Comparison of ENCODE assay signal across 8 cellular contexts in the genomic region with DNA sequence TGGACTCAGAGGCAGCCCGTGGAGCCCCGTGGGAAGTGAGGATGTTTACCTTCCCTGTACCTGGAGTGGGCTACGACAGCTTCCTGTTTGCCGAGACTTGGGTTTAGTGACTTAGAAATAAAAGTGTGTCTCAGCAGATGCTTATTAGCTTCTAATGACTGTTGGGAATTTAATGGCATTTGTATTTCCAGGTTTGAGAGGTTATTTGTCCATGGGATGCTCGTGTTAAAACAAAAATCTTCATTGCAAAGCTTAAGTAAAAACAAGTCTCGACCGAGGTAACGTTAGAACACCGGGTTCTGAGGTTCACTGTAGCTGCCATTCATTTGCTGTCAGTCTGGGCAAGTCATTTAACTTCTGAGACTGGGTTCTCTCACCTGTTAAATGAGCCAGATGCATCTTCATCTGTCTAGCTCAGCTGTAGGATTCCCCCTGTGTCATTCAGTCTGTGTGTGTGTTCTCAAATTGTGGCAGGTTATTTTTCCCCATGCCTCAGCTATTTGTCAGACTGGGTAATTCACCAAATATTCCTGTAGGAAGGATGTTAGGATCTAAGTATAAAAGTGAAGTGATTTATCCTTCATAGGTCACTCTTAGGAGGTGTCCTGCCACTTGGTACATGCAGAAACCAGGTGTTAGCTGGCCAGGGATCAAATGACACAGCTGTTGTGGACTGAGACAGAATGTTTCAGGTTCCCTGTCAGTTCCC. TPM values are rescaled to one million over a fixed set of nuclear protein-coding genes. Genes with fewer than 3 reads are reported as not detected.
DNase-seq lines count a peak whose midpoint lies in the region; ATAC-seq, FAIRE-seq and TF ChIP-seq lines count a peak whose summit lies in the region.

No MANE protein-coding gene starts in this region.

- peaks cover 30% of the 10 kb centered on the region for H3K36me3 Mint-ChIP-seq in CD8-positive, alpha-beta T cell
- peaks cover 27% of the 10 kb centered on the region for H3K36me3 Mint-ChIP-seq in nephron progenitor cell (ENCODE audit: low read depth)

- H4K20me1 ChIP-seq in H1 (replicated peaks in 1 of 2; ENCODE audit: control insufficient read depth in 1 of 2, insufficient read depth in 2 of 2, low read length in 2 of 2), result peaks cover 0 to 4% of the 10 kb centered on the region in 2 experiments

- H3K9ac ChIP-seq in H1 (replicated peaks in 1 of 4; ENCODE audit: extremely low read depth in 1 of 4, low read depth in 3 of 4, low read length in 3 of 4), result peak overlapping the region; percentile 84 to 87 (median 86)

- no peaks in the 10 kb centered on the region for H3K9me3 ChIP-seq in CD8-positive, alpha-beta T cell (ENCODE audit: low read length)
- no peaks in the 10 kb centered on the region for H3K9me3 ChIP-seq in H1 (ENCODE audit: insufficient read depth in 2 of 2, low read depth in 1 of 2, low read length in 1 of 2)

- H3K4me3 Mint-ChIP-seq in CD8-positive, alpha-beta T cell, result peak overlapping the region; percentile 93
- peak overlapping the region; percentile 90 for H3K4me3 Mint-ChIP-seq in nephron progenitor cell

- peaks cover 5 to 18% of the 10 kb centered on the region in 2 experiments; a peak in 3 of 4 replicates for H3K79me2 ChIP-seq in H1 (ENCODE audit: control insufficient read depth in 1 of 2, insufficient read depth in 2 of 2, low read length in 2 of 2)

- H3K18ac ChIP-seq in H1 (ENCODE audit: extremely low read depth, low read length), result peak overlapping the region; percentile 87

- no peak overlapping the region for H2BK15ac ChIP-seq in H1 (ENCODE audit: low read length)

- FAIRE-seq in H1 (lab: Jason Lieb, UNC), result no peak

- peak overlapping the region; percentile 80 for H3K27ac ChIP-seq in CD8-positive, alpha-beta T cell (ENCODE audit: low read depth, low read length)
- H3K27ac ChIP-seq in H1 (ENCODE audit: low read depth, low read length), result peak overlapping the region; percentile 48

- no peak overlapping the region for H4K8ac ChIP-seq in H1 (ENCODE audit: extremely low read depth, insufficient read depth, low read length)

- peak overlapping the region; percentile 9 for H3K4ac ChIP-seq in H1 (replicated peaks; ENCODE audit: insufficient read length, low read depth, low read length)

- no peak for TF ChIP-seq EP300 in H1 (IDR thresholded peaks at IDR 0.05; ENCODE audit: borderline replicate concordance in 1 of 2, low read depth in 2 of 2, low read length in 2 of 2)

- peaks cover 6% of the 10 kb centered on the region for H3K23me2 ChIP-seq in H1 (ENCODE audit: low read depth, low read length)

- CTCF ChIA-PET in CD8-positive, alpha-beta T cell (lab: Charles Lee), result interaction anchor here (0.7 to 1.4 kb wide), 5 partner anchors 19 to 117 kb away, joined by 3 to 5 read pairs (median 4); no protein-coding TSS in a partner anchor
- CTCF ChIA-PET in H1 (lab: Charles Lee; ENCODE audit: partially characterized antibody), result interaction anchor here (0.7 to 1.7 kb wide), 19 partner anchors 10 to 225 kb away, joined by 3 to 8 read pairs (median 3); partner anchors contain the start of gene STT3A

- H2BK12ac ChIP-seq in H1 (ENCODE audit: low read depth, low read length), result 0 out of 2 replicates have a peak overlapping the region, but pooled peaks have one; percentile 60

- H3K36me3 ChIP-seq in CD8-positive, alpha-beta T cell (ENCODE audit: insufficient read depth, low read length), result peaks cover 12% of the 10 kb centered on the region
- peaks cover 5 to 24% (median 19%) of the 10 kb centered on the region in 4 experiments for H3K36me3 ChIP-seq in H1 (ENCODE audit: control insufficient read depth in 2 of 4, insufficient read depth in 4 of 4, low read length in 3 of 4)

- peak overlapping the region; percentile 82 to 97 for H3K4me2 ChIP-seq in H1 (ENCODE audit: insufficient read depth in 1 of 2, low read depth in 2 of 2, low read length in 2 of 2)

- peak overlapping the region; percentile 95 for H3K27ac Mint-ChIP-seq in CD8-positive, alpha-beta T cell
- peak overlapping the region; percentile 36 for H3K27ac Mint-ChIP-seq in nephron progenitor cell

- no peak for TF ChIP-seq POLR2A in H1 (IDR thresholded peaks at IDR 0.05; ENCODE audit: control extremely low read depth in 1 of 2, low read depth in 2 of 2, low read length in 2 of 2)

- peak overlapping the region; percentile 81 for H3K4me3 ChIP-seq in CD8-positive, alpha-beta T cell (ENCODE audit: low read depth, low read length)
- H3K4me3 ChIP-seq in H1 (ENCODE audit: extremely low read depth in 1 of 4, insufficient read depth in 2 of 4, low read depth in 3 of 4, low read length in 4 of 4), result peak overlapping the region; percentile 69 to 99 (median 96)

- TF ChIP-seq RAD21 in H1 (IDR thresholded peaks at IDR 0.05 in 1 of 2, conservative IDR thresholded peaks at IDR 0.05 in 1 of 2; ENCODE audit: low read depth in 2 of 2, low read length in 2 of 2), result no peak

- no peak overlapping the region for H2BK120ac ChIP-seq in H1 (replicated peaks; ENCODE audit: low read depth, low read length)

- H3K56ac ChIP-seq in H1 (replicated peaks; ENCODE audit: insufficient read length, low read depth, low read length), result peak overlapping the region; percentile 35

- POLR2A ChIA-PET in CD8-positive, alpha-beta T cell (lab: Charles Lee), result interaction anchor here (0.5 to 5.8 kb wide), 7 partner anchors 23 to 948 kb away, joined by 3 to 73 read pairs (median 4); partner anchors contain the start of genes HYLS1, STT3A and TBRG1
- POLR2A ChIA-PET in H1 (lab: Charles Lee; ENCODE audit: partially characterized antibody), result interaction anchor here (0.5 to 4.5 kb wide), 11 partner anchors 8 to 79 kb away, joined by 3 to 28 read pairs (median 3); partner anchors contain the start of genes CHEK1, FEZ1 and STT3A

- H3K27me3 ChIP-seq in CD8-positive, alpha-beta T cell (ENCODE audit: insufficient read depth, low read length), result no peaks in the 10 kb centered on the region
- H3K27me3 ChIP-seq in H1 (replicated peaks in 1 of 4; ENCODE audit: control insufficient read depth in 3 of 4, extremely low read depth in 1 of 4, insufficient read depth in 3 of 4, low read length in 3 of 4), result no peaks in the 10 kb centered on the region

- peaks cover 37% of the 10 kb centered on the region for H3K4me1 Mint-ChIP-seq in CD8-positive, alpha-beta T cell (ENCODE audit: low read depth)
- H3K4me1 Mint-ChIP-seq in nephron progenitor cell, result peaks cover 15% of the 10 kb centered on the region

- WGBS in H1 (ENCODE audit: extremely low coverage in 1 of 2, insufficient coverage in 1 of 2, insufficient read length in 1 of 2, insufficient replicate concordance in 2 of 2, low coverage in 1 of 2, low lambda C conversion rate in 2 of 2, missing lambda C conversion rate in 1 of 2), 2 experiments, result 26% methylated on average over 9 of the region's 9 CpGs; no CpG with 5 or more reads in 1 of the 2 experiments

- peak overlapping the region; percentile 89 for H2AFZ ChIP-seq in H1 (ENCODE audit: low read length)

- peak overlapping the region; percentile 24 for H4K5ac ChIP-seq in H1 (ENCODE audit: insufficient read length, low read depth, low read length)

- H3K14ac ChIP-seq in H1 (ENCODE audit: insufficient read length), result no peak overlapping the region

- no peak overlapping the region for H2BK20ac ChIP-seq in H1 (ENCODE audit: low read length)

- no peak overlapping the region for H2AK5ac ChIP-seq in H1 (ENCODE audit: low read depth, low read length)

- peaks cover 3% of the 10 kb centered on the region; the same call in 1 of the 2 replicates for H3K79me1 ChIP-seq in H1 (ENCODE audit: low read depth, low read length)

- no peak for ATAC-seq in CD8-positive, alpha-beta T cell
- ATAC-seq in GM21447 (IDR thresholded peaks at IDR 0.05; ENCODE audit: unreplicated experiment) (peak; percentile 29), HG02763 (IDR thresholded peaks at IDR 0.05; ENCODE audit: unreplicated experiment) (no peak)

- peak overlapping the region; percentile 47 for H4K91ac ChIP-seq in H1 (replicated peaks; ENCODE audit: insufficient read length, low read length)

- peaks cover 16% of the 10 kb centered on the region for H3K4me1 ChIP-seq in CD8-positive, alpha-beta T cell (ENCODE audit: insufficient read depth, low read length)
- H3K4me1 ChIP-seq in H1 (replicated peaks in 1 of 4; ENCODE audit: control insufficient read depth in 3 of 4, insufficient read depth in 4 of 4, low read length in 3 of 4), result peaks cover 2 to 10% (median 5%) of the 10 kb centered on the region in 4 experiments; a peak in 6 of 7 replicates

- intact Hi-C loops in CD8-positive, alpha-beta T cell (cut with DNase I, micrococcal nuclease), result loop anchor here (1.0 to 10.0 kb wide), 12 partner anchors 22 to 1835 kb away; partner anchors contain the start of genes CCDC15 (in 2 of the 2), STT3A (in 2 of the 2), CHEK1 (in 1 of the 2) and FEZ1 (in 1 of the 2)
- intact Hi-C loops in head of caudate nucleus (cut with DNase I), result loop anchor here (5.0 to 10.0 kb wide), 2 partner anchors 73 to 135 kb away; partner anchors contain the start of gene FEZ1

- no peaks in the 10 kb centered on the region for H3K27me3 Mint-ChIP-seq in CD8-positive, alpha-beta T cell (ENCODE audit: low read depth)
- H3K27me3 Mint-ChIP-seq in nephron progenitor cell (ENCODE audit: low read depth, poor library complexity), result peaks cover 4% of the 10 kb centered on the region

- no peak for TF ChIP-seq CTCF in CD8-positive, alpha-beta T cell (IDR thresholded peaks at IDR 0.05)
- TF ChIP-seq CTCF in H1 (IDR thresholded peaks at IDR 0.05; ENCODE audit: control extremely low read depth in 1 of 3, insufficient read depth in 1 of 3, low read depth in 1 of 3, low read length in 3 of 3), result no peak
- no peak for TF ChIP-seq CTCF in nephron progenitor cell (IDR thresholded peaks at IDR 0.05)

- no peak overlapping the region for H3K23ac ChIP-seq in H1 (ENCODE audit: insufficient read length)

- no peak for DNase-seq in CD8-positive, alpha-beta T cell
- peak; percentile 63 for DNase-seq in OCI-M1 (lab: John Stamatoyannopoulos, UW)
- no peak for DNase-seq in H1 (ENCODE audit: low read depth in 1 of 2, low spot score in 2 of 2)
- no peak for DNase-seq in nephron progenitor cell
- no peak for DNase-seq in SW 1271 (lab: John Stamatoyannopoulos, UW)
- DNase-seq in head of caudate nucleus, result no peak

- H3K9me3 Mint-ChIP-seq in CD8-positive, alpha-beta T cell, result no peaks in the 10 kb centered on the region
- peaks cover 9% of the 10 kb centered on the region for H3K9me3 Mint-ChIP-seq in nephron progenitor cell

- H2BK5ac ChIP-seq in H1 (ENCODE audit: low read depth, low read length), result peak overlapping the region; percentile 75; the same call in 1 of the 2 replicates

RNA-seq across cellular contexts. Expression of gene EI24, which starts 0.8 kb away (rescaled TPM):
- total RNA-seq in CD8-positive, alpha-beta T cell, result 10 to 100 TPM; 20.5 to 22.4 TPM
- total RNA-seq in H1 (2021; fragmentation: NEBNext Ultra II Directional; extraction: Animal tissue kit (Norgen Biotek cat#: 25700)), result 130 and 135 TPM in 2 replicates
- 176 and 264 TPM in 2 replicates for polyA plus RNA-seq in H1 (2011; rRNA removed)
- polyA plus RNA-seq in H1 (2011; cell fraction: cytosol; rRNA removed), result 161 TPM
- 70.8 TPM for polyA plus RNA-seq in H1 (2011; cell fraction: nucleus; rRNA removed)
- polyA plus RNA-seq in H1 (2012, experiment 1 of 2), result 130 to 142 TPM (median 141 TPM) in 4 replicates
- 111 TPM for polyA plus RNA-seq in H1 (2012, experiment 2 of 2)
- 119 TPM for polyA plus RNA-seq in H1 (2013, experiment 1 of 2)
- 139 TPM for polyA plus RNA-seq in H1 (2013, experiment 2 of 2)
- 143 and 171 TPM in 2 replicates for polyA minus RNA-seq in H1 (2011; rRNA and poly(A)+ RNA removed)
- polyA minus RNA-seq in H1 (2011; cell fraction: cytosol; rRNA and poly(A)+ RNA removed), result 48.1 TPM
- 41.1 TPM for polyA minus RNA-seq in H1 (2011; cell fraction: nucleus; rRNA and poly(A)+ RNA removed)

RNA-seq across cellular contexts. Expression of gene STT3A, which starts 22.6 kb away (rescaled TPM):
- total RNA-seq in CD8-positive, alpha-beta T cell, result 10 to 100 TPM; 45.5 to 46.8 TPM
- total RNA-seq in H1 (2021; fragmentation: NEBNext Ultra II Directional; extraction: Animal tissue kit (Norgen Biotek cat#: 25700)), result 173 and 175 TPM in 2 replicates
- 124 and 211 TPM in 2 replicates for polyA plus RNA-seq in H1 (2011; rRNA removed)
- polyA plus RNA-seq in H1 (2011; cell fraction: cytosol; rRNA removed), result 140 TPM
- 141 TPM for polyA plus RNA-seq in H1 (2011; cell fraction: nucleus; rRNA removed)
- 152 to 205 TPM (median 167 TPM) in 4 replicates for polyA plus RNA-seq in H1 (2012, experiment 1 of 2)
- polyA plus RNA-seq in H1 (2012, experiment 2 of 2), result 61.1 TPM
- 234 TPM for polyA plus RNA-seq in H1 (2013, experiment 1 of 2)
- polyA plus RNA-seq in H1 (2013, experiment 2 of 2), result 232 TPM
- polyA minus RNA-seq in H1 (2011; rRNA and poly(A)+ RNA removed), result 907 and 996 TPM in 2 replicates
- polyA minus RNA-seq in H1 (2011; cell fraction: cytosol; rRNA and poly(A)+ RNA removed), result 189 TPM
- 287 TPM for polyA minus RNA-seq in H1 (2011; cell fraction: nucleus; rRNA and poly(A)+ RNA removed)

RNA-seq across cellular contexts. Expression of gene CHEK1, which starts 54.9 kb away (rescaled TPM):
- 1 to 10 TPM; 8.1 to 8.7 TPM for total RNA-seq in CD8-positive, alpha-beta T cell
- total RNA-seq in H1 (2021; fragmentation: NEBNext Ultra II Directional; extraction: Animal tissue kit (Norgen Biotek cat#: 25700)), result 133 and 139 TPM in 2 replicates
- 24.1 and 37.7 TPM in 2 replicates for polyA plus RNA-seq in H1 (2011; rRNA removed)
- polyA plus RNA-seq in H1 (2011; cell fraction: cytosol; rRNA removed), result 57.4 TPM
- polyA plus RNA-seq in H1 (2011; cell fraction: nucleus; rRNA removed), result 20.1 TPM
- polyA plus RNA-seq in H1 (2012, experiment 1 of 2), result 71.0 to 99.0 TPM (median 90.8 TPM) in 4 replicates
- polyA plus RNA-seq in H1 (2012, experiment 2 of 2), result 22.8 TPM
- polyA plus RNA-seq in H1 (2013, experiment 1 of 2), result 58.7 TPM
- polyA plus RNA-seq in H1 (2013, experiment 2 of 2), result 62.3 TPM
- 47.5 and 63.3 TPM in 2 replicates for polyA minus RNA-seq in H1 (2011; rRNA and poly(A)+ RNA removed)
- polyA minus RNA-seq in H1 (2011; cell fraction: cytosol; rRNA and poly(A)+ RNA removed), result 42.7 TPM
- polyA minus RNA-seq in H1 (2011; cell fraction: nucleus; rRNA and poly(A)+ RNA removed), result 79.2 TPM

Comparison
In these comparisons a context has a peak if more than half of its experiments do, and no peak if none do; other contexts are left out.
1. RNA of gene CHEK1, which starts 54.9 kb away (total RNA-seq): 133 to 139 TPM in H1; 8.1 to 8.7 TPM in CD8-positive, alpha-beta T cell; every median in the first group is over 10 times any median in the second.